Comparison of ENCODE assay signal across 8 cellular contexts in the genomic region with DNA sequence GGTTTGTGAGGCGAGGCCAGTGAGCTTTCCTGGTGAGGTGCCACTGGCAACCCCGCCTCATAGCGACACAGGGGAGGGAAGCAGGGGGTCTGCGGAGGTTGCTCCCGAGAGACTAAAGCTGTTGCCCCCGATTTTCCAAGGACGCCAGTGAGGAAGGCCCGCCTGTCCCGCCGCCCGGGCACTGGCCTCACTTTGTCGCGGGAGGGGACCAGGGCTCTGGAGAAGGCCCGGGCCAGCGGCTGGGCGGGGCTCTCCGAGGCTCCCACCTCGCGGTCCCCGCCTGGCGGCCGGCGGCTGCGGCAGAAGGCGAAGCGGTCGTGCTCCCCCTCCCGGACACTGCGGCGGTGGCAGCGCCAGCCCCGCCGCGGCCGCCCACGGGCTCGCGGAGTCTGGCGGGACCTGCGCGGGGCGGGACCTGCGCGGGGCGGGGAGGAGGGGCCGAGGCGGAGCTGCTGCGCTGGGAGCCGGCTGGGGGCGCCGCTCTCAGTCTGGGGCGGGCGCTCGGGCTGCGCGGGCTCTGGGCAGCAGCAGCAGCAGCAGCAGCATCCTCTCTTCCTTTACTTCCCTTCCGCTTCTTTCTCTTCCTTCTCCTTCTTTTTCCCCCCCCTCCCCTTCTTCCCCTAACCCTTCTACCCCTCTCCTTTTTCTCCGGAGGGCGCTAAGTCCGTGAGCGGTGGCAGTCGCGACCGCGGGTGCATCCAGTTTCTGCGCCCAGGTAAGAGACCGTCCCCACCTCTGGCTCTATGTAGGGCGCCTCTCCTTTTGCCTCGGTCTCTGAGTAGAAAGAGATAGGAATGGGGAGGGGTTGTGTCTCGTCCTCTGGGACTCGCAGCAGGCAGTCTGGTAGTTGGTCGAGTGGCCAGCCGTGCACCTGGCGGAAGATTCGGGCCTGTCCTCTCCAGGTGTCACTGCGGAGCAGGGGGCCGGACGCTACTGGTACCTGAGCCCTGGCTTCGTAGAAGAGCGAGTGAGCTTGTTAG. TPM values are rescaled to one million over a fixed set of nuclear protein-coding genes. Genes with fewer than 3 reads are reported as not detected.
A peak's percentile ranks its signal among the peaks of the same experiment; 100 is the strongest.
DNase-seq lines count a peak whose midpoint lies in the region; TF ChIP-seq lines count a peak whose summit lies in the region.

A gene with protein sequence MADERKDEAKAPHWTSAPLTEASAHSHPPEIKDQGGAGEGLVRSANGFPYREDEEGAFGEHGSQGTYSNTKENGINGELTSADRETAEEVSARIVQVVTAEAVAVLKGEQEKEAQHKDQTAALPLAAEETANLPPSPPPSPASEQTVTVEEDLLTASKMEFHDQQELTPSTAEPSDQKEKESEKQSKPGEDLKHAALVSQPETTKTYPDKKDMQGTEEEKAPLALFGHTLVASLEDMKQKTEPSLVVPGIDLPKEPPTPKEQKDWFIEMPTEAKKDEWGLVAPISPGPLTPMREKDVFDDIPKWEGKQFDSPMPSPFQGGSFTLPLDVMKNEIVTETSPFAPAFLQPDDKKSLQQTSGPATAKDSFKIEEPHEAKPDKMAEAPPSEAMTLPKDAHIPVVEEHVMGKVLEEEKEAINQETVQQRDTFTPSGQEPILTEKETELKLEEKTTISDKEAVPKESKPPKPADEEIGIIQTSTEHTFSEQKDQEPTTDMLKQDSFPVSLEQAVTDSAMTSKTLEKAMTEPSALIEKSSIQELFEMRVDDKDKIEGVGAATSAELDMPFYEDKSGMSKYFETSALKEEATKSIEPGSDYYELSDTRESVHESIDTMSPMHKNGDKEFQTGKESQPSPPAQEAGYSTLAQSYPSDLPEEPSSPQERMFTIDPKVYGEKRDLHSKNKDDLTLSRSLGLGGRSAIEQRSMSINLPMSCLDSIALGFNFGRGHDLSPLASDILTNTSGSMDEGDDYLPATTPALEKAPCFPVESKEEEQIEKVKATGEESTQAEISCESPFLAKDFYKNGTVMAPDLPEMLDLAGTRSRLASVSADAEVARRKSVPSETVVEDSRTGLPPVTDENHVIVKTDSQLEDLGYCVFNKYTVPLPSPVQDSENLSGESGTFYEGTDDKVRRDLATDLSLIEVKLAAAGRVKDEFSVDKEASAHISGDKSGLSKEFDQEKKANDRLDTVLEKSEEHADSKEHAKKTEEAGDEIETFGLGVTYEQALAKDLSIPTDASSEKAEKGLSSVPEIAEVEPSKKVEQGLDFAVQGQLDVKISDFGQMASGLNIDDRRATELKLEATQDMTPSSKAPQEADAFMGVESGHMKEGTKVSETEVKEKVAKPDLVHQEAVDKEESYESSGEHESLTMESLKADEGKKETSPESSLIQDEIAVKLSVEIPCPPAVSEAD (N-terminal part only) (plus strand): TSS at position 486 of the 980 bp plus-strand sequence. CDS start 229,124 bp downstream, outside the sequence.

- H3K27ac ChIP-seq in Karpas-422 (ENCODE audit: low read length) (no peak within 1 kb of the TSS), neural cell (ENCODE audit: low read length) (peak within 1 kb of the TSS; percentile 93)

- H2AFZ ChIP-seq in Karpas-422 (ENCODE audit: low read length) (peak within 1 kb of the TSS; percentile 91; the same call in 1 of the 2 replicates), neural cell (ENCODE audit: low read depth, low read length) (peak within 1 kb of the TSS; percentile 56)

- peak; percentile 62 for TF ChIP-seq EP300 in neural cell (conservative IDR thresholded peaks at IDR 0.05; ENCODE audit: poor library complexity, severe bottlenecking)

- peak; percentile 99 for TF ChIP-seq CTCF in neural cell (IDR thresholded peaks at IDR 0.05; ENCODE audit: poor library complexity, severe bottlenecking)

- H3K27me3 ChIP-seq in Karpas-422 (ENCODE audit: low read length) (no peaks in the 10 kb centered on the region), neural cell (ENCODE audit: insufficient read depth, low read depth, low read length) (no peaks in the 10 kb centered on the region)

- peaks cover 4% of the 10 kb centered on the region for H3F3A ChIP-seq in neural cell (ENCODE audit: insufficient read depth, low read length, poor library complexity, severe bottlenecking)

- peak; percentile 83 for DNase-seq in DMS79 treated with DMSO at 0.1 percent for 48 hours (lab: John Stamatoyannopoulos, UW)
- DNase-seq in GOT3 (lab: John Stamatoyannopoulos, UW): peak; percentile 40
- DNase-seq in Karpas-422: peak; percentile 90
- peak; percentile 83 for DNase-seq in RPMI7951 (ENCODE audit: low read depth)
- DNase-seq in activated gamma-delta T cell (lab: John Stamatoyannopoulos, UW): peak; percentile 20
- DNase-seq in fibroblast of the conjunctiva (ENCODE audit: low read depth): peak; percentile 67
- DNase-seq in stromal cell of bone marrow (ENCODE audit: low read depth): peak; percentile 59

- H3K79me2 ChIP-seq in Karpas-422 (ENCODE audit: low read length) (no peaks in the 10 kb centered on the region), neural cell (replicated peaks; ENCODE audit: insufficient read depth, low read length) (peaks cover 48% of the 10 kb centered on the region)

- H4K20me1 ChIP-seq in Karpas-422 (ENCODE audit: insufficient read depth, low read depth, low read length) (no peaks in the 10 kb centered on the region), neural cell (ENCODE audit: insufficient read depth) (peaks cover 4% of the 10 kb centered on the region)

- peaks cover 10% of the 10 kb centered on the region for H3K4me1 ChIP-seq in Karpas-422 (ENCODE audit: low read length)

- H3K36me3 ChIP-seq in Karpas-422 (ENCODE audit: insufficient read depth, low read length): no peaks in the 10 kb centered on the region
- no peaks in the 10 kb centered on the region for H3K36me3 ChIP-seq in neural cell (ENCODE audit: insufficient read depth, low read length)

- H3K4me2 ChIP-seq in Karpas-422 (ENCODE audit: low read depth, low read length, poor library complexity, severe bottlenecking) (peak within 1 kb of the TSS; percentile 76), neural cell (ENCODE audit: low read length) (no peak within 1 kb of the TSS)

- no peaks in the 10 kb centered on the region for H3K9me2 ChIP-seq in Karpas-422 (replicated peaks; ENCODE audit: insufficient read depth, low read length)
- no peaks in the 10 kb centered on the region for H3K9me2 ChIP-seq in neural cell (ENCODE audit: insufficient read depth, low read length)

- TF ChIP-seq RAD21 in neural cell (conservative IDR thresholded peaks at IDR 0.05): peak; percentile 89

- no peaks in the 10 kb centered on the region for H3K9me3 ChIP-seq in Karpas-422 (ENCODE audit: low read length)
- H3K9me3 ChIP-seq in neural cell (ENCODE audit: low read length): peaks cover 4% of the 10 kb centered on the region

- H3K9ac ChIP-seq in Karpas-422 (ENCODE audit: low read length) (peak within 1 kb of the TSS; percentile 53), neural cell (ENCODE audit: low read length) (peak within 1 kb of the TSS; percentile 92)

- H3K4me3 ChIP-seq in Karpas-422 (ENCODE audit: low read length) (peak within 1 kb of the TSS; percentile 64), neural cell (ENCODE audit: low read length) (peak within 1 kb of the TSS; percentile 94)

TF ChIP-seq in neural cell, 6 proteins besides CTCF, POLR2A, EP300 and RAD21:
- TF ChIP-seq POLR2AphosphoS5 (IDR thresholded peaks at IDR 0.05) (peak; percentile 97), MXI1 (conservative IDR thresholded peaks at IDR 0.05; ENCODE audit: poor library complexity, severe bottlenecking) (peak; percentile 39), SMC3 (conservative IDR thresholded peaks at IDR 0.05; ENCODE audit: poor library complexity) (peak; percentile 97), EZH2 (IDR thresholded peaks at IDR 0.05; ENCODE audit: borderline replicate concordance, insufficient read depth, low read length, poor library complexity, severe bottlenecking) (no peak), TAF1 (IDR thresholded peaks at IDR 0.05; ENCODE audit: low read depth) (peak; percentile 98)
- TF ChIP-seq, protein P1, sequence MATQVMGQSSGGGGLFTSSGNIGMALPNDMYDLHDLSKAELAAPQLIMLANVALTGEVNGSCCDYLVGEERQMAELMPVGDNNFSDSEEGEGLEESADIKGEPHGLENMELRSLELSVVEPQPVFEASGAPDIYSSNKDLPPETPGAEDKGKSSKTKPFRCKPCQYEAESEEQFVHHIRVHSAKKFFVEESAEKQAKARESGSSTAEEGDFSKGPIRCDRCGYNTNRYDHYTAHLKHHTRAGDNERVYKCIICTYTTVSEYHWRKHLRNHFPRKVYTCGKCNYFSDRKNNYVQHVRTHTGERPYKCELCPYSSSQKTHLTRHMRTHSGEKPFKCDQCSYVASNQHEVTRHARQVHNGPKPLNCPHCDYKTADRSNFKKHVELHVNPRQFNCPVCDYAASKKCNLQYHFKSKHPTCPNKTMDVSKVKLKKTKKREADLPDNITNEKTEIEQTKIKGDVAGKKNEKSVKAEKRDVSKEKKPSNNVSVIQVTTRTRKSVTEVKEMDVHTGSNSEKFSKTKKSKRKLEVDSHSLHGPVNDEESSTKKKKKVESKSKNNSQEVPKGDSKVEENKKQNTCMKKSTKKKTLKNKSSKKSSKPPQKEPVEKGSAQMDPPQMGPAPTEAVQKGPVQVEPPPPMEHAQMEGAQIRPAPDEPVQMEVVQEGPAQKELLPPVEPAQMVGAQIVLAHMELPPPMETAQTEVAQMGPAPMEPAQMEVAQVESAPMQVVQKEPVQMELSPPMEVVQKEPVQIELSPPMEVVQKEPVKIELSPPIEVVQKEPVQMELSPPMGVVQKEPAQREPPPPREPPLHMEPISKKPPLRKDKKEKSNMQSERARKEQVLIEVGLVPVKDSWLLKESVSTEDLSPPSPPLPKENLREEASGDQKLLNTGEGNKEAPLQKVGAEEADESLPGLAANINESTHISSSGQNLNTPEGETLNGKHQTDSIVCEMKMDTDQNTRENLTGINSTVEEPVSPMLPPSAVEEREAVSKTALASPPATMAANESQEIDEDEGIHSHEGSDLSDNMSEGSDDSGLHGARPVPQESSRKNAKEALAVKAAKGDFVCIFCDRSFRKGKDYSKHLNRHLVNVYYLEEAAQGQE (IDR thresholded peaks at IDR 0.05; ENCODE audit: borderline replicate concordance): peak; percentile 90

RNA-seq across cellular contexts. Expression of the gene that starts here (rescaled TPM):
- 0.97 and 1.5 TPM in 2 replicates for total RNA-seq in Karpas-422 (2014; rRNA removed; shearing (Covaris generic); ENCODE audit: low replicate concordance)
- 4.9 and 6.7 TPM in 2 replicates for total RNA-seq in RPMI7951 (2014; rRNA removed; shearing (Covaris generic))
- polyA plus RNA-seq in neural cell: 436 and 450 TPM in 2 replicates
- polyA minus RNA-seq in neural cell: 1,231 and 1,493 TPM in 2 replicates

Comparison
In these comparisons a context has a peak if more than half of its experiments do, and no peak if none do; other contexts are left out.
1. DNase-seq: peak in every context shown above with its lines; median percentile 90 in Karpas-422; 83 in DMS79 treated with DMSO at 0.1 percent for 48 hours; 83 in RPMI7951; 67 in fibroblast of the conjunctiva; 59 in stromal cell of bone marrow; 40 in GOT3; 20 in activated gamma-delta T cell.